In the genomic region with DNA sequence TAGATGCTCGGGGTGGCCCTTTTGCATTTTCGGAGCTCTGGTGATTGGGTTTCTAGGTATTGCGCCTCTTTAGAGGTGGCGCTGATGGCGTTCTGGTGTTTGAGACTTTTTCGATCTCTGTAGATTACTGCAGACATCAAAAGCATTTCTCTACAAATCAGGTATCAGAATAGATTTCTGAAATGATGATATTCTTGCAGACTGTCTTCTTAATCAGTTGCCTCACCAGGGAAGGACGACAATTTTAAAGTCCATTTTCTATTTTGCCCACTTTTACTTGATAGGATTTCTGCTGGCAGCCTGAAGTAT, we compare ENCODE assay signal across 8 cellular contexts.
A peak's percentile ranks its signal among the peaks of the same experiment; 100 is the strongest.
DNase-seq lines count a peak whose midpoint lies in the region; ATAC-seq lines count a peak whose summit lies in the region.

No MANE protein-coding gene starts in this region.

- no peak for ATAC-seq in stimulated activated memory B cell treated with anti-CD40 and anti-IgM and Interleukin-4, amounts not matched to agents 10 μg/mL and 1 μg/mL and 100 μg/mL, for 72 hours
- ATAC-seq in HG02973 (IDR thresholded peaks at IDR 0.05; ENCODE audit: unreplicated experiment) (no peak), GM21381 (IDR thresholded peaks at IDR 0.05; ENCODE audit: unreplicated experiment) (no peak)

- peak; percentile 92 for DNase-seq in NCI-H510A treated with DMSO at 0.1 percent for 48 hours (lab: John Stamatoyannopoulos, UW)
- DNase-seq in NCI-H510A (lab: John Stamatoyannopoulos, UW), result no peak
- DNase-seq in activated T-helper 1 cell treated with anti-CD3 and anti-CD28 coated beads, Interleukin-12 subunit alpha, Interleukin-12 subunit beta, Interleukin-2, Interleukin-4 antibody, amounts not matched to agents 30 ng/mL and 10 ng/mL and 1 ng/mL, durations not matched to agents 14 hours and 24 hours and 36 hours (ENCODE audit: low spot score), result no peak
- peak; percentile 38 for DNase-seq in inferior parietal cortex (ENCODE audit: extremely low spot score)
- DNase-seq in ACHN, result no peak

- H3K9me3 Mint-ChIP-seq in activated T-helper 1 cell treated with anti-CD3 and anti-CD28 coated beads, Interleukin-12 subunit alpha, Interleukin-12 subunit beta, Interleukin-2, Interleukin-4 antibody, amounts not matched to agents 30 ng/mL and 10 ng/mL and 1 ng/mL, durations not matched to agents 14 hours and 24 hours and 36 hours, result no peaks in the 10 kb centered on the region
- no peaks in the 10 kb centered on the region for H3K9me3 Mint-ChIP-seq in stimulated activated memory B cell treated with anti-CD40 and anti-IgM and Interleukin-4, amounts not matched to agents 10 μg/mL and 1 μg/mL and 100 μg/mL, for 72 hours

- intact Hi-C loops in activated T-helper 1 cell treated with anti-CD3 and anti-CD28 coated beads, Interleukin-12 subunit alpha, Interleukin-12 subunit beta, Interleukin-2, Interleukin-4 antibody, amounts not matched to agents 30 ng/mL and 10 ng/mL and 1 ng/mL, durations not matched to agents 14 hours and 24 hours and 36 hours (cut with micrococcal nuclease), result no loop called here

- H3K27me3 Mint-ChIP-seq in activated T-helper 1 cell treated with anti-CD3 and anti-CD28 coated beads, Interleukin-12 subunit alpha, Interleukin-12 subunit beta, Interleukin-2, Interleukin-4 antibody, amounts not matched to agents 30 ng/mL and 10 ng/mL and 1 ng/mL, durations not matched to agents 14 hours and 24 hours and 36 hours (ENCODE audit: insufficient read depth), result peaks cover 60% of the 10 kb centered on the region
- peaks cover 38% of the 10 kb centered on the region for H3K27me3 Mint-ChIP-seq in stimulated activated memory B cell treated with anti-CD40 and anti-IgM and Interleukin-4, amounts not matched to agents 10 μg/mL and 1 μg/mL and 100 μg/mL, for 72 hours

- in situ Hi-C loops in ACHN (cut with HindIII; ENCODE audit: low pct_ligation_motif_present, low pct_unique_long_range_greater_than_20kb, low sequenced_read_pairs), result no loop called here

- no peaks in the 10 kb centered on the region for H3K4me1 Mint-ChIP-seq in activated T-helper 1 cell treated with anti-CD3 and anti-CD28 coated beads, Interleukin-12 subunit alpha, Interleukin-12 subunit beta, Interleukin-2, Interleukin-4 antibody, amounts not matched to agents 30 ng/mL and 10 ng/mL and 1 ng/mL, durations not matched to agents 14 hours and 24 hours and 36 hours (ENCODE audit: low read depth)
- no peaks in the 10 kb centered on the region for H3K4me1 Mint-ChIP-seq in stimulated activated memory B cell treated with anti-CD40 and anti-IgM and Interleukin-4, amounts not matched to agents 10 μg/mL and 1 μg/mL and 100 μg/mL, for 72 hours

- H3K36me3 Mint-ChIP-seq in activated T-helper 1 cell treated with anti-CD3 and anti-CD28 coated beads, Interleukin-12 subunit alpha, Interleukin-12 subunit beta, Interleukin-2, Interleukin-4 antibody, amounts not matched to agents 30 ng/mL and 10 ng/mL and 1 ng/mL, durations not matched to agents 14 hours and 24 hours and 36 hours (ENCODE audit: low read depth), result no peaks in the 10 kb centered on the region
- H3K36me3 Mint-ChIP-seq in stimulated activated memory B cell treated with anti-CD40 and anti-IgM and Interleukin-4, amounts not matched to agents 10 μg/mL and 1 μg/mL and 100 μg/mL, for 72 hours, result no peaks in the 10 kb centered on the region

- peak overlapping the region; percentile 65 for H3K4me3 Mint-ChIP-seq in activated T-helper 1 cell treated with anti-CD3 and anti-CD28 coated beads, Interleukin-12 subunit alpha, Interleukin-12 subunit beta, Interleukin-2, Interleukin-4 antibody, amounts not matched to agents 30 ng/mL and 10 ng/mL and 1 ng/mL, durations not matched to agents 14 hours and 24 hours and 36 hours
- H3K4me3 Mint-ChIP-seq in stimulated activated memory B cell treated with anti-CD40 and anti-IgM and Interleukin-4, amounts not matched to agents 10 μg/mL and 1 μg/mL and 100 μg/mL, for 72 hours, result peak overlapping the region; percentile 82

- H3K27ac Mint-ChIP-seq in activated T-helper 1 cell treated with anti-CD3 and anti-CD28 coated beads, Interleukin-12 subunit alpha, Interleukin-12 subunit beta, Interleukin-2, Interleukin-4 antibody, amounts not matched to agents 30 ng/mL and 10 ng/mL and 1 ng/mL, durations not matched to agents 14 hours and 24 hours and 36 hours, result no peak overlapping the region
- H3K27ac Mint-ChIP-seq in stimulated activated memory B cell treated with anti-CD40 and anti-IgM and Interleukin-4, amounts not matched to agents 10 μg/mL and 1 μg/mL and 100 μg/mL, for 72 hours, result peak overlapping the region; percentile 64

Comparison
In these comparisons a context has a peak if more than half of its experiments do, and no peak if none do; other contexts are left out.
1. DNase-seq: peak in NCI-H510A treated with DMSO at 0.1 percent for 48 hours (single experiment) and inferior parietal cortex (single experiment); none in NCI-H510A (single experiment), activated T-helper 1 cell treated with anti-CD3 and anti-CD28 coated beads, Interleukin-12 subunit alpha, Interleukin-12 subunit beta, Interleukin-2, Interleukin-4 antibody, amounts not matched to agents 30 ng/mL and 10 ng/mL and 1 ng/mL, durations not matched to agents 14 hours and 24 hours and 36 hours (single experiment) and ACHN (single experiment).